8 cellular contexts compared by ENCODE assay signal in the genomic region with DNA sequence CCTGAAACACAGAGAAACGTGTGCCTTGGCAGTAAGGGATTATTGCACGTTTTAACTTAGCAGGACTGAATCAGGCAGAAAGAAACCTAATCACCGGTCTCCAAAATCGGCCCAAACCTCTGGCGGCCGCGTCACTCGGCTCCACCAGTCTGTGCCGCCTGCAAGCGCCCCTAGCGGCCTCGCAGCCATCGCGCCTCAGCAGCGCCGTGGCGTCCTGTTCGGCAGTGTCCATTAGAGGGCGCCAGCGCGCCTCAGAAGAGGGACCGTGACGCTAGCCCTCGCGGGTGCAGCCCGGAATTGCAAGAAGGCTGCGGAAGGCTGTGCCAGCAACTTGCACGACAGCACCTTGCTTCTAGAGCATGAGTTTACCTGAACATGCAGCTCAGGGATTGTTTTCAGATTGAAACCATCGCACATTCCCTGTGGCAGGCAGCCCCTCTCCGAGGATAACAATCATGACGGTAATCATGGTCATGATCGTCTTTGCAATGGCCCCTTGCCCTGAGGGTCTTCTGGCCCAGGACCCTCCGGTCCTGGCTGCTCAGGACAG.
A peak's percentile ranks its signal among the peaks of the same experiment; 100 is the strongest.
DNase-seq lines count a peak whose midpoint lies in the region; ATAC-seq, FAIRE-seq and TF ChIP-seq lines count a peak whose summit lies in the region.

No MANE protein-coding gene starts in this region.

- dilution Hi-C loops in keratinocyte (cut with MboI; ENCODE audit: extremely low pct_ligation_motif_present, low sequenced_read_pairs): no loop called here

- no peaks in the 10 kb centered on the region for H3K36me3 ChIP-seq in keratinocyte (ENCODE audit: control insufficient read depth in 2 of 2, extremely low read depth in 1 of 2, insufficient read depth in 2 of 2, low read length in 2 of 2)

- H3K4me3 ChIP-seq in keratinocyte (ENCODE audit: control insufficient read depth in 2 of 3, extremely low read depth in 1 of 3, insufficient read depth in 2 of 3, low read depth in 1 of 3, low read length in 3 of 3): peak overlapping the region; percentile 24 to 92 (median 60)

- peak overlapping the region; percentile 99 for H2AFZ ChIP-seq in keratinocyte (ENCODE audit: control insufficient read depth, low read length)

- H3K27ac ChIP-seq in keratinocyte (ENCODE audit: control insufficient read depth, insufficient read depth, low read length): peak overlapping the region; percentile 58

- FAIRE-seq in keratinocyte (lab: Jason Lieb, UNC): peak; percentile 72

- peaks cover 4% of the 10 kb centered on the region for H3K4me1 ChIP-seq in keratinocyte (ENCODE audit: control insufficient read depth, extremely low read depth, insufficient read depth, low read length)

- H3K4me2 ChIP-seq in keratinocyte (ENCODE audit: control insufficient read depth, extremely low read depth, insufficient read depth, low read depth, low read length): peak overlapping the region; percentile 94

- no peaks in the 10 kb centered on the region for H3K27me3 ChIP-seq in keratinocyte (ENCODE audit: control insufficient read depth, extremely low read depth, insufficient read depth, low read length)

- H3K9me1 ChIP-seq in keratinocyte (ENCODE audit: control insufficient read depth, extremely low read depth, insufficient read depth, low read length): no peaks in the 10 kb centered on the region

- DNase-seq in AML-193 (lab: John Stamatoyannopoulos, UW) (peak; percentile 88), NCI-H446 (lab: John Stamatoyannopoulos, UW) (peak; percentile 89 to 99), cerebellar nuclear complex (lab: John Stamatoyannopoulos, UW) (peak; percentile 55 to 92), keratinocyte (ENCODE audit: low read depth, low spot score) (peak; percentile 54)
- peak; percentile 99 for DNase-seq in activated CD4-positive, CD25-positive, alpha-beta regulatory T cell treated with anti-CD3 and anti-CD28 coated beads, Interleukin-2, amount 50 U/mL, for 72 hours
- DNase-seq in stimulated activated CD4-positive, alpha-beta T cell treated with anti-CD3 and anti-CD28 coated beads, Interleukin-12 subunit alpha, Interleukin-12 subunit beta, amount 100 ng/mL, for 4 hours: peak; percentile 97

- H3K9me3 ChIP-seq in keratinocyte (ENCODE audit: control insufficient read depth, low read depth, low read length): no peaks in the 10 kb centered on the region

- H3K79me2 ChIP-seq in keratinocyte (ENCODE audit: control insufficient read depth, insufficient read depth, low read length): no peaks in the 10 kb centered on the region

- H4K20me1 ChIP-seq in keratinocyte (ENCODE audit: control insufficient read depth, extremely low read depth, insufficient read depth, low read length): no peaks in the 10 kb centered on the region

- H3K9ac ChIP-seq in keratinocyte (ENCODE audit: control insufficient read depth, extremely low read depth, insufficient read depth, low read length): peak overlapping the region; percentile 72

- ATAC-seq in GM19043 (IDR thresholded peaks at IDR 0.05; ENCODE audit: low read depth, unreplicated experiment): peak; percentile 99
- peak; percentile 94 for ATAC-seq in HG03378 (IDR thresholded peaks at IDR 0.05; ENCODE audit: unreplicated experiment)

- peak; percentile 100 for TF ChIP-seq CTCF in keratinocyte (optimal IDR thresholded peaks at IDR 0.05 in 1 of 3, IDR thresholded peaks at IDR 0.05 in 1 of 3, conservative IDR thresholded peaks at IDR 0.05 in 1 of 3; ENCODE audit: extremely low read depth in 1 of 3, insufficient read depth in 2 of 3, low read length in 3 of 3)

Comparison
In these comparisons a context has a peak if more than half of its experiments do, and no peak if none do; other contexts are left out.
1. Peak in every context shown above with its lines: DNase-seq, ATAC-seq, H3K4me3 ChIP-seq and H3K27ac ChIP-seq.